13 cellular contexts compared by ENCODE assay signal in genomic region chr16:3797904-3798811, GRCh38.
DNase-seq lines count a peak whose midpoint lies in the region; ATAC-seq and TF ChIP-seq lines count a peak whose summit lies in the region.
"Had no signal": no experiment of that assay in that cellular context is flagged by ENCODE, and none has a peak within 500 bp of the region (broad histone marks: within the 10 kb centered on the region; RNA-seq: fewer than 3 reads in every experiment).

No MANE protein-coding gene starts in this region.

- no peak overlapping the region for H2BK5ac ChIP-seq in neuronal stem cell (ENCODE audit: low read length)

- peaks cover 3% of the 10 kb centered on the region for H3K79me1 ChIP-seq in neuronal stem cell (ENCODE audit: low read depth, low read length)

- H3K36me3 ChIP-seq in HEK293 (ENCODE audit: control insufficient read depth in 2 of 2, insufficient read depth in 1 of 2, low read length in 2 of 2) (peaks cover 0 to 6% of the 10 kb centered on the region in 2 experiments; a peak in 1 of 3 replicates), neuronal stem cell (replicated peaks in 1 of 2; ENCODE audit: control insufficient read depth in 2 of 2, insufficient read depth in 2 of 2, low read length in 2 of 2) (peaks cover 0 to 23% of the 10 kb centered on the region in 2 donors)

- H2BK12ac ChIP-seq in neuronal stem cell (ENCODE audit: low read length) = no peak overlapping the region

- no peak overlapping the region for H3K9ac ChIP-seq in neuronal stem cell (ENCODE audit: low read depth, low read length, poor library complexity)
- H3K9ac ChIP-seq: parathyroid adenoma had no signal

- H3K27ac ChIP-seq in HEK293 (ENCODE audit: extremely low read depth, low read depth, low read length) (no peak overlapping the region), neuronal stem cell (replicated peaks; ENCODE audit: low read length) (no peak overlapping the region)
- H3K27ac ChIP-seq: A549, parathyroid adenoma, VCaP had no signal

- no peak overlapping the region for H4K8ac ChIP-seq in neuronal stem cell (ENCODE audit: low read depth, low read length)

- H3K4me3 ChIP-seq in HEK293 (ENCODE audit: low read depth, low read length) = no peak overlapping the region
- H3K4me3 ChIP-seq in neuronal stem cell (ENCODE audit: low read length in 2 of 2) = no peak overlapping the region
- H3K4me3 ChIP-seq: A549 had no signal

- no peak overlapping the region for H4K91ac ChIP-seq in neuronal stem cell (ENCODE audit: low read depth, low read length, poor library complexity)

- H3K4me3 Mint-ChIP-seq in activated B cell treated with CpG ODN at 0.5 μM for 24 hours (peak overlapping the region; percentile 49), endothelial cell (ENCODE audit: unreplicated experiment) (no peak overlapping the region)
- peak overlapping the region; percentile 47 for H3K4me3 Mint-ChIP-seq in natural killer cell treated with Interleukin-12 subunit alpha and Interleukin-12 subunit beta and Interleukin-15 and Interleukin-18, amount 100 ng/mL, for 72 hours
- H3K4me3 Mint-ChIP-seq: type B pancreatic cell had no signal

- H2BK15ac ChIP-seq in neuronal stem cell (ENCODE audit: low read length) = no peak overlapping the region

- peak; percentile 53 to 56 for ATAC-seq in activated CD4-positive, CD25-positive, alpha-beta regulatory T cell treated with anti-CD3 and anti-CD28 coated beads, Interleukin-2, amount 50 U/mL, for 24 hours
- ATAC-seq in activated B cell treated with CpG ODN at 0.5 μM for 24 hours (ENCODE audit: low read depth) = no peak
- ATAC-seq in natural killer cell treated with Interleukin-12 subunit alpha and Interleukin-12 subunit beta and Interleukin-15 and Interleukin-18, amount 100 ng/mL, for 72 hours = peak; percentile 53 to 70
- ATAC-seq: A549 had no signal

- no peak overlapping the region for H3K18ac ChIP-seq in neuronal stem cell (ENCODE audit: low read length)

- no peaks in the 10 kb centered on the region for H3K27me3 ChIP-seq in neuronal stem cell (ENCODE audit: control insufficient read depth in 3 of 3, insufficient read depth in 3 of 3, low read depth in 1 of 3, low read length in 3 of 3)

- WGBS in neuronal stem cell (ENCODE audit: extremely low coverage in 2 of 2, insufficient read length in 2 of 2, insufficient replicate concordance in 1 of 2), 2 donors = no CpG with 5 or more reads among the region's 10 CpGs

- H3K27me3 Mint-ChIP-seq in activated B cell treated with CpG ODN at 0.5 μM for 24 hours (no peaks in the 10 kb centered on the region), endothelial cell (ENCODE audit: unreplicated experiment) (no peaks in the 10 kb centered on the region)
- no peaks in the 10 kb centered on the region for H3K27me3 Mint-ChIP-seq in natural killer cell treated with Interleukin-12 subunit alpha and Interleukin-12 subunit beta and Interleukin-15 and Interleukin-18, amount 100 ng/mL, for 72 hours
- H3K27me3 Mint-ChIP-seq: type B pancreatic cell had no signal

- no peak overlapping the region for H3K4me2 ChIP-seq in neuronal stem cell (ENCODE audit: insufficient read depth, low read length, poor library complexity, severe bottlenecking)
- H3K4me2 ChIP-seq: A549 had no signal

- no peak overlapping the region for H2BK120ac ChIP-seq in neuronal stem cell (ENCODE audit: low read depth, low read length)

- H3K4ac ChIP-seq in neuronal stem cell (ENCODE audit: low read length) = no peak overlapping the region

- H3K9me3 ChIP-seq in HEK293 (ENCODE audit: control insufficient read depth, insufficient read depth, low read depth, low read length) (no peaks in the 10 kb centered on the region), neuronal stem cell (replicated peaks in 1 of 2; ENCODE audit: control insufficient read depth in 2 of 2, insufficient read depth in 1 of 2, low read depth in 1 of 2, low read length in 2 of 2) (no peaks in the 10 kb centered on the region)
- H3K9me3 ChIP-seq: A549 had no signal

- POLR2A ChIA-PET in HEK293 (lab: Yijun Ruan, JAX) = no interaction called here
- POLR2A ChIA-PET in activated B cell treated with CpG ODN at 0.5 μM for 24 hours (lab: Charles Lee) = interaction anchor here (0.6 kb wide), 1 partner anchor 103 kb away, joined by 7 read pairs; no protein-coding TSS in a partner anchor

- no peak for TF ChIP-seq CTCF in HEK293 (tag by site-specific recombination; IDR thresholded peaks at IDR 0.05)
- TF ChIP-seq CTCF in activated B cell treated with CpG ODN at 0.5 μM for 24 hours (IDR thresholded peaks at IDR 0.05) = no peak
- no peak for TF ChIP-seq CTCF in endothelial cell (IDR thresholded peaks at IDR 0.05; ENCODE audit: unreplicated experiment)

- intact Hi-C loops in activated B cell treated with CpG ODN at 0.5 μM for 24 hours (cut with micrococcal nuclease) = loop anchor here (1.0 to 5.0 kb wide), 3 partner anchors 10 to 83 kb away; partner anchors contain the start of gene CREBBP

- peaks cover 12% of the 10 kb centered on the region for H3K4me1 ChIP-seq in HEK293 (ENCODE audit: control insufficient read depth, insufficient read depth, low read length)
- H3K4me1 ChIP-seq in neuronal stem cell (ENCODE audit: control insufficient read depth in 2 of 2, insufficient read depth in 1 of 2, low read depth in 1 of 2, low read length in 2 of 2) = peaks cover 0 to 3% of the 10 kb centered on the region in 2 donors
- H3K4me1 ChIP-seq: A549 had no signal

- no peak overlapping the region for H3K23ac ChIP-seq in neuronal stem cell (ENCODE audit: low read depth, low read length, poor library complexity)

- CTCF ChIA-PET in HEK293 (lab: Yijun Ruan, JAX) (no interaction called here), activated B cell treated with CpG ODN at 0.5 μM for 24 hours (lab: Charles Lee) (no interaction called here)

- H2AK5ac ChIP-seq in neuronal stem cell (ENCODE audit: low read depth, low read length) = no peak overlapping the region

- H3K4me1 Mint-ChIP-seq in activated B cell treated with CpG ODN at 0.5 μM for 24 hours = peaks cover 65% of the 10 kb centered on the region
- H3K4me1 Mint-ChIP-seq in natural killer cell treated with Interleukin-12 subunit alpha and Interleukin-12 subunit beta and Interleukin-15 and Interleukin-18, amount 100 ng/mL, for 72 hours (ENCODE audit: low read depth in 2 of 2) = peaks cover 58 to 67% of the 10 kb centered on the region in 2 donors
- peaks cover 3% of the 10 kb centered on the region for H3K4me1 Mint-ChIP-seq in endothelial cell (ENCODE audit: unreplicated experiment)

- H3K27ac Mint-ChIP-seq in activated B cell treated with CpG ODN at 0.5 μM for 24 hours (peak overlapping the region; percentile 77), endothelial cell (ENCODE audit: unreplicated experiment) (no peak overlapping the region)
- peak overlapping the region in 1 of 2 donors; percentile 54 for H3K27ac Mint-ChIP-seq in natural killer cell treated with Interleukin-12 subunit alpha and Interleukin-12 subunit beta and Interleukin-15 and Interleukin-18, amount 100 ng/mL, for 72 hours
- H3K27ac Mint-ChIP-seq: type B pancreatic cell had no signal

- H3K9me3 Mint-ChIP-seq in activated B cell treated with CpG ODN at 0.5 μM for 24 hours = no peaks in the 10 kb centered on the region
- H3K9me3 Mint-ChIP-seq in natural killer cell treated with Interleukin-12 subunit alpha and Interleukin-12 subunit beta and Interleukin-15 and Interleukin-18, amount 100 ng/mL, for 72 hours = no peaks in the 10 kb centered on the region
- H3K9me3 Mint-ChIP-seq in endothelial cell (ENCODE audit: unreplicated experiment) = no peaks in the 10 kb centered on the region
- H3K9me3 Mint-ChIP-seq: type B pancreatic cell had no signal

- no peak overlapping the region for H2AFZ ChIP-seq in neuronal stem cell (ENCODE audit: low read length)
- H2AFZ ChIP-seq: parathyroid adenoma had no signal

- H3K14ac ChIP-seq in neuronal stem cell (ENCODE audit: low read length) = no peak overlapping the region

- peaks cover 13% of the 10 kb centered on the region for H3K36me3 Mint-ChIP-seq in activated B cell treated with CpG ODN at 0.5 μM for 24 hours (ENCODE audit: low read depth)
- no peaks in the 10 kb centered on the region for H3K36me3 Mint-ChIP-seq in natural killer cell treated with Interleukin-12 subunit alpha and Interleukin-12 subunit beta and Interleukin-15 and Interleukin-18, amount 100 ng/mL, for 72 hours
- peaks cover 6% of the 10 kb centered on the region for H3K36me3 Mint-ChIP-seq in endothelial cell (ENCODE audit: low read depth, unreplicated experiment)

- no peak for DNase-seq in activated CD4-positive, CD25-positive, alpha-beta regulatory T cell treated with anti-CD3 and anti-CD28 coated beads, Interleukin-2, amount 50 U/mL, for 72 hours
- no peak for DNase-seq in activated B cell treated with CpG ODN at 0.5 μM for 24 hours
- DNase-seq in natural killer cell treated with Interleukin-12 subunit alpha and Interleukin-12 subunit beta and Interleukin-15 and Interleukin-18, amount 100 ng/mL, for 72 hours (ENCODE audit: low spot score) = no peak
- DNase-seq in neuronal stem cell (ENCODE audit: low spot score) = no peak
- DNase-seq in endothelial cell (ENCODE audit: low spot score) = no peak
- no peak for DNase-seq in cerebellar cortex (ENCODE audit: low spot score)
- DNase-seq: islet precursor cell had no signal

TF ChIP-seq in HEK293, 187 proteins besides CTCF, POLR2A, EP300 and RAD21 (continues in another document):
- no peak for TF ChIP-seq ZNF692 (tag by site-specific recombination; IDR thresholded peaks at IDR 0.05)
- peak; percentile 89 for TF ChIP-seq PRDM1 (tag by site-specific recombination; IDR thresholded peaks at IDR 0.05)
- peak; percentile 57 for TF ChIP-seq ZFHX2 (tag by site-specific recombination; conservative IDR thresholded peaks at IDR 0.05)
